In the genomic region with DNA sequence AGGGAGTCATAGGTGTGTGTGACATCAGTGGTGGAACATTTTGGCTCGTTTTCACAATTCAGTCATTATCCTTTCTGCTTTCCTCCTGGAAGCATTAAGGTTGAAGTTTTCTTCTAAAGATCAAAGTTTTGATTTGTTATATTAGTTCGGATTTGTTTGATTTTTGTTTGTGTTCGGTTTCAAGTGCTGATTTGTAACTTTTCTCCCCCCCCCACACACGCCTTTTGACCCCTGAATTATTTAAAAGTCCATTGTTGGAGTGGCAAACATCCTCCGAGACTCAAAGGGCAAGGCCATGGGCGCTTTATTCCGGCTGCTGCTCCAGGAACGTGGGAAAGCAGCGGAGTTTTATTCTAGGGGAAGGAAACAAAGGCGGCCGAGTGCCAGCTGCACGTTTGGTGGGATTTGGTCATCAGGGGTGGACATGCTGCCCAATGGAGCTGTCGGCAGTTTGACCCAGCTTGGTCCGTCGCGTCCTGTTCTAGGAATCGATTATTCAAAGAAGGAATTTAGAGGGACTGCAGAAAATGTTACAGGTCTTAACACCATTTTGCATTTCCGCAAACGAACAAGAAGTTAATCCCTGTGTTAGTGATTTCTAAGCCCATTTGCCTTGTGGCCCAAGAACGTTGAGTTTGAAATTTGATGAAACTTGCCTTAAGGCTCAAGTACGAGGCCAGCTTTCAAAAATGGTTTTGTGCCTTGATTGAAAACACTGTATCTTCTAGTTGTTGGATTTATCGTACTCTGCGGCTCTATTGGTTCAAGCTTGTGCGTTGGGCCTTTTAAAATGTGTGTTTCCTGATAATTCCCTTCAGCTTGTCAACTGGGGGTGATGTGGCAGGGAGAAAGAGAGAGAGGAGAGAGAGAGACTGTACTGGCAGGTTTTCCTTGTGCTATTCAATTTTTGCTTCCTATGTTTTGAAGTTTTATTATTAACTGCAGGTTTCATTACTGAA, we compare ENCODE assay signal across 8 cellular contexts. TPM values are rescaled to one million over a fixed set of nuclear protein-coding genes. Genes with fewer than 3 reads are reported as not detected.
DNase-seq lines count a peak whose midpoint lies in the region; FAIRE-seq and TF ChIP-seq lines count a peak whose summit lies in the region.

No MANE protein-coding gene starts in this region.

- no peak for DNase-seq in D721Med (ENCODE audit: insufficient read length, low spot score)
- DNase-seq in LNCaP clone FGC (ENCODE audit: low read depth), result no peak
- peak; percentile 63 for DNase-seq in astrocyte of the hippocampus (ENCODE audit: low read depth, low spot score)
- no peak for DNase-seq in SKM-1 treated with dmso at 0.1 percent for 144 hours (lab: John Stamatoyannopoulos, UW; ENCODE audit: unreplicated experiment)
- DNase-seq in effector CD8-positive, alpha-beta T cell (lab: John Stamatoyannopoulos, UW), result no peak
- no peak for DNase-seq in NCI-H2171 treated with DMSO at 0.1 percent for 48 hours (lab: John Stamatoyannopoulos, UW)

- TF ChIP-seq CTCF in D721Med (IDR thresholded peaks at IDR 0.05; ENCODE audit: insufficient read depth, missing control alignments), result no peak
- TF ChIP-seq CTCF in LNCaP clone FGC (IDR thresholded peaks at IDR 0.05; ENCODE audit: control insufficient read depth, extremely low read depth, insufficient read depth), result no peak

- no peaks in the 10 kb centered on the region for H3K27me3 ChIP-seq in iPS-20b (ENCODE audit: insufficient read depth, low read length)
- no peaks in the 10 kb centered on the region for H3K27me3 ChIP-seq in skeletal muscle tissue (ENCODE audit: control insufficient read depth in 3 of 3, insufficient read depth in 3 of 3, low read length in 3 of 3)

- no peaks in the 10 kb centered on the region for H3K36me3 ChIP-seq in iPS-20b (ENCODE audit: insufficient read depth, low read depth, low read length)
- no peaks in the 10 kb centered on the region for H3K36me3 ChIP-seq in skeletal muscle tissue (ENCODE audit: control insufficient read depth in 3 of 3, insufficient read depth in 3 of 3, low read length in 3 of 3)

- peak overlapping the region; percentile 72 for H3K4me3 ChIP-seq in LNCaP clone FGC (ENCODE audit: low read depth, low read length)
- peak overlapping the region; percentile 75 for H3K4me3 ChIP-seq in iPS-20b (ENCODE audit: low read length)
- peak overlapping the region; percentile 68 to 78 (median 76) for H3K4me3 ChIP-seq in skeletal muscle tissue (ENCODE audit: low read length in 3 of 3)

- H3K4me1 ChIP-seq in iPS-20b (ENCODE audit: insufficient read depth, low read length), result no peaks in the 10 kb centered on the region
- peaks cover 0 to 7% (median 7%) of the 10 kb centered on the region in 3 donors for H3K4me1 ChIP-seq in skeletal muscle tissue (ENCODE audit: control insufficient read depth in 3 of 3, insufficient read depth in 3 of 3, low read length in 3 of 3)

- no peaks in the 10 kb centered on the region for H3K9me3 ChIP-seq in iPS-20b (ENCODE audit: insufficient read depth, low read depth, low read length)
- no peaks in the 10 kb centered on the region for H3K9me3 ChIP-seq in skeletal muscle tissue (ENCODE audit: control insufficient read depth in 3 of 3, low read length in 3 of 3)

- peak; percentile 48 for FAIRE-seq in D721Med (lab: Jason Lieb, UNC)

- H3K9ac ChIP-seq in iPS-20b (ENCODE audit: low read depth, low read length) (peak overlapping the region; percentile 87; the same call in 1 of the 2 replicates), skeletal muscle tissue (ENCODE audit: low read depth in 1 of 3, low read length in 3 of 3) (peak overlapping the region; percentile 83 to 88 (median 85))

- no peak overlapping the region for H3K27ac ChIP-seq in iPS-20b (ENCODE audit: low read length)
- H3K27ac ChIP-seq in skeletal muscle tissue (ENCODE audit: low read depth, low read length), result peak overlapping the region; percentile 91

RNA-seq across cellular contexts. Expression of a gene that starts 0.6 kb away (rescaled TPM):
- 6.3 TPM for total RNA-seq in skeletal muscle tissue
